ENCODE assay signal across 8 cellular contexts in the genomic region with DNA sequence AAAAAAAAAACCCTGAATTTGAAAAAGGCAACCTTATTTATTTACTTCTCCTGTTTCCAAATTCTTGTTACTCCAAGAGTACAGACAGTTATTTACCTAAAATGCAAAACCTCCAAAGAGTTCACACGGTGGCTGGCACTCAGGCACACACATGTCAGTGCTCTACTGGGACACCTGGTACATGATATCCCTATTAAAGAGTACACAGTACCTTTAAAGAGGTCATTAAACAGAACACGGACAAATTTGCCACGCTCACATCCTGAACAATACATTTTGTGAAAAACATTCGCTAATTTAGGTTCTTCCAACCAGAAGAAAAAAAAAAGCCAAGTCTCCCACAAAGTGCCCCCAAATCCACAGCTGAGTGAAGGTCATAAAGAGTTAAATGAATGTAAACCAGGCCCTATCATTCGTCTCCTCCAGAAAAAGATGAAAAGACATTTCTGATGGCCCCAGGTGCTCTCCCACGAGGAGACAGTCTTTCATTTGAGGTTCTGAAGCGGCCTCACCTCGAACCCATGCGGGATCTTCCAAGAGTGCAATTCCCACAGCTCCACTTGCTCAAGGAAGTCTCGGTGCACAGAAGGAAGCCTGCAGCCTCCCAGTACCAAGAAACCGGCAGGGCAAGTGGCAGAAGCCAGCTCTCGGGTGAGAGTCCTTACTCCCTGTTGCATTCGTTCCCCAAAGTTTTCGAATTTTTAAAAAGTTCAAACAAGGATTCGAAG. TPM values are rescaled to one million over a fixed set of nuclear protein-coding genes. Genes with fewer than 3 reads are reported as not detected.
DNase-seq lines count a peak whose midpoint lies in the region; ATAC-seq and TF ChIP-seq lines count a peak whose summit lies in the region.

No MANE protein-coding gene starts in this region.

- ATAC-seq in body of pancreas, result peak; percentile 20
- ATAC-seq in HG02970 (IDR thresholded peaks at IDR 0.05; ENCODE audit: low FRiP score, unreplicated experiment), result no peak
- no peak for ATAC-seq in omental fat pad (ENCODE audit: low FRiP score)

- H3K27me3 ChIP-seq in MG63 (no peaks in the 10 kb centered on the region), body of pancreas (no peaks in the 10 kb centered on the region), thyroid gland (no peaks in the 10 kb centered on the region)

- TF ChIP-seq CTCF in body of pancreas (IDR thresholded peaks at IDR 0.05), result no peak
- TF ChIP-seq CTCF in thyroid gland (IDR thresholded peaks at IDR 0.05), result no peak
- TF ChIP-seq CTCF in omental fat pad (IDR thresholded peaks at IDR 0.05), result no peak

- TF ChIP-seq POLR2A in body of pancreas (IDR thresholded peaks at IDR 0.05), result peak in 2 of 3 donors; percentile 47 to 63
- TF ChIP-seq POLR2A in thyroid gland (IDR thresholded peaks at IDR 0.05), result no peak

- peak overlapping the region; percentile 92 to 99 (median 97) for H3K27ac ChIP-seq in body of pancreas
- peak overlapping the region; percentile 88 to 98 (median 90) for H3K27ac ChIP-seq in thyroid gland

- WGBS in body of pancreas, 2 donors, result 3 to 6% methylated on average over 10 to 15 of the region's 15 CpGs
- 18 to 20% methylated on average over 14 to 15 of the region's 15 CpGs for WGBS in thyroid gland, 2 donors

- H3K36me3 ChIP-seq in MG63, result no peaks in the 10 kb centered on the region
- H3K36me3 ChIP-seq in body of pancreas (replicated peaks in 1 of 2; ENCODE audit: insufficient read depth in 1 of 2, low read depth in 2 of 2), result no peaks in the 10 kb centered on the region
- no peaks in the 10 kb centered on the region for H3K36me3 ChIP-seq in thyroid gland

- H3K4me1 ChIP-seq in body of pancreas (peaks cover 36% of the 10 kb centered on the region), thyroid gland (peaks cover 8 to 23% of the 10 kb centered on the region in 2 donors)

- peak overlapping the region; percentile 73 for H3K4me3 ChIP-seq in MG63
- H3K4me3 ChIP-seq in body of pancreas, result peak overlapping the region; percentile 86 to 94
- peak overlapping the region; percentile 63 to 93 (median 77) for H3K4me3 ChIP-seq in thyroid gland (replicated peaks in 1 of 3)

- H3K9me3 ChIP-seq in MG63 (no peaks in the 10 kb centered on the region), body of pancreas (no peaks in the 10 kb centered on the region), thyroid gland (no peaks in the 10 kb centered on the region)

- DNase-seq in NCI-H146 (lab: John Stamatoyannopoulos, UW) (peak; percentile 29), NCI-H146 treated with DMSO at 0.1 percent for 48 hours (lab: John Stamatoyannopoulos, UW; ENCODE audit: unreplicated experiment) (no peak), MG63 (peak; percentile 31), body of pancreas (peak; percentile 50 to 69 (median 61)), left kidney (ENCODE audit: low read depth, low spot score) (peak; percentile 62), thyroid gland (peak; percentile 47 to 56), omental fat pad (ENCODE audit: low spot score) (no peak)

- intact Hi-C loops in body of pancreas (cut with DNase I), result no loop called here
- intact Hi-C loops in thyroid gland (cut with DNase I), result no loop called here

RNA-seq across cellular contexts. Expression of gene ERN1, which starts 1.0 kb away (rescaled TPM):
- total RNA-seq in MG63 (2014; rRNA removed; shearing (Covaris generic); ENCODE audit: low replicate concordance), result 3.0 and 6.9 TPM in 2 replicates
- total RNA-seq in body of pancreas, result 10 to 100 TPM; 63.3 to 77.1 TPM
- total RNA-seq in thyroid gland, result 10 to 100 TPM in 3 of 4 donors, 1 to 10 TPM in 1; 9.5 to 20.2 (median 12.8) TPM
- 10 to 100 TPM; 14.6 to 54.4 (median 30.4) TPM for total RNA-seq in omental fat pad

Comparison
In these comparisons a context has a peak if more than half of its experiments do, and no peak if none do; other contexts are left out.
1. DNase-seq: peak in NCI-H146 (single experiment), MG63 (single experiment), body of pancreas (4 of 4), left kidney (single experiment) and thyroid gland (2 of 2); none in NCI-H146 treated with DMSO at 0.1 percent for 48 hours (single experiment) and omental fat pad (single experiment).
2. POLR2A ChIP-seq: peak in body of pancreas (2 of 3); none in thyroid gland (0 of 2).
3. Peak in every context shown above with its lines, with median percentiles within 50 percentile points of each other: H3K4me3 ChIP-seq.